Comparison of ENCODE assay signal across 10 cellular contexts in the genomic region with DNA sequence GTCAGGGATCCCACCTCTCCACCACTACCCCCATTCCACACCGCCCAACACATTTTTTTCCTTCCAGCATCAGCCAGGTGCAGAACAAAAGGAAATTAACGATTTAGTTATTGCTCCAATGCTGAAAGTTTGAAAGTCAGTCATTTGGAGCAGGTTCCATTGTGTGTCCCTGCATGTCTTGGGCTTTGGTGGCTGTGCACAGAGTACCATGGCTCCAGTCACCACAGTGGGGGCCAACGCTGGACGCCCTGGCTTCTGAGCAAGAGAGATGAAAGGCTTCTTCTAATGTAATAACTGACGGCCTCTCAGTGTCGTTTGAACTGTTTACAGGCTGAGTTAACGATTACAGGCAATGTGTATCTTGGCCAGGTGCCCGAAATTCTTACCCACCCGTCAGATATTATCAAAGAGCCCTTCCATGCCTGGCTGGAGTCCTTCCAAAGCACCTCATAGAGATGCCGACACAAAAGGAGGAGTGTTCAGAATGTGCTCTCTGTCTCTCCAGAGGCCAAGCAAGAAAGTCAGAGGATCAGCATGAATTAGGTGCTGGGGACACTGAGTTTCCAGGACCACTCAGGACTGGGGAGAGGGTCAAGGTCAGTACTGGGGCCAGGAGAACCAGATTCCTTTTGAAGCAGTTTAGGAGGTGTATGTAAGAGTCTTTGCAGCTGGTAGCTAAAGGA. TPM values are rescaled to one million over a fixed set of nuclear protein-coding genes. Genes with fewer than 3 reads are reported as not detected.
DNase-seq lines count a peak whose midpoint lies in the region; ATAC-seq and TF ChIP-seq lines count a peak whose summit lies in the region.
"Had no signal": no experiment of that assay in that cellular context is flagged by ENCODE, and none has a peak within 500 bp of the region (broad histone marks: within the 10 kb centered on the region; RNA-seq: fewer than 3 reads in every experiment).

No MANE protein-coding gene starts in this region.

- no peak overlapping the region for H3K4me3 ChIP-seq in right lobe of liver
- H3K4me3 ChIP-seq in effector memory CD4-positive, alpha-beta T cell (ENCODE audit: insufficient read depth, low read depth, low read length, poor library complexity, severe bottlenecking) = no peak overlapping the region

- WGBS in right lobe of liver (ENCODE audit: insufficient coverage, low coverage, low lambda C conversion rate, missing lambda C conversion rate) = 26% methylated on average over 8 of the region's 10 CpGs

- peaks cover 54% of the 10 kb centered on the region for H3K36me3 Mint-ChIP-seq in activated T-helper 2 cell treated with anti-CD3 and anti-CD28 coated beads, Interferon-gamma antibody, Interleukin-2, Interleukin-4, amounts not matched to agents 10 μg/mL and 5 μg/mL and 100 μg/mL, durations not matched to agents 14 hours and 24 hours and 36 hours (ENCODE audit: low read depth)

- H3K4me1 ChIP-seq in right lobe of liver = peaks cover 0 to 40% (median 10%) of the 10 kb centered on the region in 4 donors
- no peaks in the 10 kb centered on the region for H3K4me1 ChIP-seq in effector memory CD4-positive, alpha-beta T cell (ENCODE audit: control insufficient read depth, insufficient read depth, low read length, poor library complexity, severe bottlenecking)

- peak; percentile 91 to 99 (median 94) for ATAC-seq in right lobe of liver

- H3K4me3 Mint-ChIP-seq in activated T-helper 2 cell treated with anti-CD3 and anti-CD28 coated beads, Interferon-gamma antibody, Interleukin-2, Interleukin-4, amounts not matched to agents 10 μg/mL and 5 μg/mL and 100 μg/mL, durations not matched to agents 14 hours and 24 hours and 36 hours (ENCODE audit: low read depth) = no peak overlapping the region
- H3K4me3 Mint-ChIP-seq: activated B cell treated with CpG ODN at 0.5 μM for 24 hours had no signal

- H3K27ac ChIP-seq in right lobe of liver = peak overlapping the region in 2 of 3 donors; percentile 38 to 59
- H3K27ac ChIP-seq in effector memory CD4-positive, alpha-beta T cell (ENCODE audit: insufficient read depth, low read length, poor library complexity, severe bottlenecking) = no peak overlapping the region

- peaks cover 63% of the 10 kb centered on the region for H3K4me1 Mint-ChIP-seq in activated T-helper 2 cell treated with anti-CD3 and anti-CD28 coated beads, Interferon-gamma antibody, Interleukin-2, Interleukin-4, amounts not matched to agents 10 μg/mL and 5 μg/mL and 100 μg/mL, durations not matched to agents 14 hours and 24 hours and 36 hours (ENCODE audit: low read depth)
- H3K4me1 Mint-ChIP-seq: activated B cell treated with CpG ODN at 0.5 μM for 24 hours had no signal

- peak; percentile 79 for DNase-seq in DMS79 treated with DMSO at 0.1 percent for 48 hours (lab: John Stamatoyannopoulos, UW)
- DNase-seq in NCI-H2081 treated with DMSO at 0.1 percent for 48 hours (lab: John Stamatoyannopoulos, UW) = peak; percentile 93
- DNase-seq in activated T-helper 2 cell treated with anti-CD3 and anti-CD28 coated beads, Interferon-gamma antibody, Interleukin-2, Interleukin-4, amounts not matched to agents 10 μg/mL and 5 μg/mL and 100 μg/mL, durations not matched to agents 14 hours and 24 hours and 36 hours (ENCODE audit: low spot score) = no peak
- DNase-seq in right lobe of liver = peak; percentile 82 to 97 (median 84)
- no peak for DNase-seq in hepatic stellate cell (ENCODE audit: low spot score)
- DNase-seq in effector memory CD4-positive, alpha-beta T cell = no peak
- DNase-seq in middle frontal gyrus (ENCODE audit: extremely low spot score, low spot score) = no peak
- no peak for DNase-seq in activated CD4-positive, alpha-beta T cell treated with anti-CD3 and anti-CD28 coated beads for 48 hours
- DNase-seq: activated B cell treated with CpG ODN at 0.5 μM for 24 hours had no signal

- H3K9me3 ChIP-seq in right lobe of liver = no peaks in the 10 kb centered on the region
- no peaks in the 10 kb centered on the region for H3K9me3 ChIP-seq in effector memory CD4-positive, alpha-beta T cell (ENCODE audit: control insufficient read depth, low read length)

- no peaks in the 10 kb centered on the region for H3K27me3 Mint-ChIP-seq in activated T-helper 2 cell treated with anti-CD3 and anti-CD28 coated beads, Interferon-gamma antibody, Interleukin-2, Interleukin-4, amounts not matched to agents 10 μg/mL and 5 μg/mL and 100 μg/mL, durations not matched to agents 14 hours and 24 hours and 36 hours (ENCODE audit: low read depth)
- H3K27me3 Mint-ChIP-seq: activated B cell treated with CpG ODN at 0.5 μM for 24 hours had no signal

- no peaks in the 10 kb centered on the region for H3K27me3 ChIP-seq in right lobe of liver
- no peaks in the 10 kb centered on the region for H3K27me3 ChIP-seq in effector memory CD4-positive, alpha-beta T cell (replicated peaks; ENCODE audit: control insufficient read depth, insufficient read depth, low read length, poor library complexity, severe bottlenecking)

- no peak for TF ChIP-seq POLR2A in right lobe of liver (IDR thresholded peaks at IDR 0.05)

- intact Hi-C loops in activated T-helper 2 cell treated with anti-CD3 and anti-CD28 coated beads, Interferon-gamma antibody, Interleukin-2, Interleukin-4, amounts not matched to agents 10 μg/mL and 5 μg/mL and 100 μg/mL, durations not matched to agents 14 hours and 24 hours and 36 hours (cut with micrococcal nuclease) = no loop called here
- intact Hi-C loops in right lobe of liver (cut with DNase I) = no loop called here

- H3K27ac Mint-ChIP-seq in activated T-helper 2 cell treated with anti-CD3 and anti-CD28 coated beads, Interferon-gamma antibody, Interleukin-2, Interleukin-4, amounts not matched to agents 10 μg/mL and 5 μg/mL and 100 μg/mL, durations not matched to agents 14 hours and 24 hours and 36 hours = peak overlapping the region; percentile 14
- H3K27ac Mint-ChIP-seq: activated B cell treated with CpG ODN at 0.5 μM for 24 hours had no signal

- no peak for TF ChIP-seq CTCF in right lobe of liver (IDR thresholded peaks at IDR 0.05)

- no peaks in the 10 kb centered on the region for H3K36me3 ChIP-seq in right lobe of liver
- no peaks in the 10 kb centered on the region for H3K36me3 ChIP-seq in effector memory CD4-positive, alpha-beta T cell (ENCODE audit: control insufficient read depth, insufficient read depth, low read length)

- H3K9me3 Mint-ChIP-seq in activated T-helper 2 cell treated with anti-CD3 and anti-CD28 coated beads, Interferon-gamma antibody, Interleukin-2, Interleukin-4, amounts not matched to agents 10 μg/mL and 5 μg/mL and 100 μg/mL, durations not matched to agents 14 hours and 24 hours and 36 hours = no peaks in the 10 kb centered on the region
- H3K9me3 Mint-ChIP-seq: activated B cell treated with CpG ODN at 0.5 μM for 24 hours had no signal

RNA-seq across cellular contexts. Expression of gene RNF43, which starts 25.9 kb away (rescaled TPM):
- total RNA-seq in activated T-helper 2 cell treated with anti-CD3 and anti-CD28 coated beads, Interferon-gamma antibody, Interleukin-2, Interleukin-4, amounts not matched to agents 10 μg/mL and 5 μg/mL and 100 μg/mL, durations not matched to agents 14 hours and 24 hours and 36 hours = 20.5 and 23.9 TPM in 2 replicates
- 10 to 100 TPM in 2 of 6 experiments, 1 to 10 TPM in 4; 1.7 to 11.5 (median 6.0) TPM for total RNA-seq in right lobe of liver
- total RNA-seq: skeletal muscle tissue had no signal

RNA-seq across cellular contexts. Expression of gene SUPT4H1, which starts 39.4 kb away (rescaled TPM):
- total RNA-seq in activated T-helper 2 cell treated with anti-CD3 and anti-CD28 coated beads, Interferon-gamma antibody, Interleukin-2, Interleukin-4, amounts not matched to agents 10 μg/mL and 5 μg/mL and 100 μg/mL, durations not matched to agents 14 hours and 24 hours and 36 hours = 153 and 160 TPM in 2 replicates
- 10 to 100 TPM; 24.8 to 50.9 (median 37.0) TPM for total RNA-seq in right lobe of liver

Comparison
In these comparisons a context has a peak if more than half of its experiments do, and no peak if none do; other contexts are left out.
1. DNase-seq: peak in DMS79 treated with DMSO at 0.1 percent for 48 hours (single experiment), NCI-H2081 treated with DMSO at 0.1 percent for 48 hours (single experiment) and right lobe of liver (3 of 3); none in activated T-helper 2 cell treated with anti-CD3 and anti-CD28 coated beads, Interferon-gamma antibody, Interleukin-2, Interleukin-4, amounts not matched to agents 10 μg/mL and 5 μg/mL and 100 μg/mL, durations not matched to agents 14 hours and 24 hours and 36 hours (single experiment), hepatic stellate cell (single experiment), effector memory CD4-positive, alpha-beta T cell (0 of 3), middle frontal gyrus (single experiment) and activated CD4-positive, alpha-beta T cell treated with anti-CD3 and anti-CD28 coated beads for 48 hours (single experiment).